Comparison of ENCODE assay signal across 9 cellular contexts in genomic region chr18:2963048-2963447, GRCh38. TPM values are rescaled to one million over a fixed set of nuclear protein-coding genes. Genes with fewer than 3 reads are reported as not detected.
DNase-seq lines count a peak whose midpoint lies in the region; ATAC-seq and TF ChIP-seq lines count a peak whose summit lies in the region.
"Had no signal": no experiment of that assay in that cellular context is flagged by ENCODE, and none has a peak within 500 bp of the region (broad histone marks: within the 10 kb centered on the region; RNA-seq: fewer than 3 reads in every experiment).

No MANE protein-coding gene starts in this region.

- no peak overlapping the region for H3K9ac ChIP-seq in colonic mucosa (ENCODE audit: low read depth in 2 of 2, low read length in 2 of 2)

- H3K4me1 ChIP-seq in left ventricle myocardium inferior (peaks cover 62% of the 10 kb centered on the region), colonic mucosa (no peaks in the 10 kb centered on the region), thymus (ENCODE audit: control insufficient read depth, insufficient read depth, low read length) (peaks cover 26% of the 10 kb centered on the region)
- H3K4me1 ChIP-seq: HAP-1 had no signal

- DNase-seq in left ventricle myocardium inferior (no peak), left cardiac atrium (no peak), colonic mucosa (no peak), NK-92 (lab: John Stamatoyannopoulos, UW; ENCODE audit: unreplicated experiment) (no peak), ecto neural progenitor cell (ENCODE audit: low spot score) (no peak)
- DNase-seq in activated CD4-positive, alpha-beta T cell treated with anti-CD3 and anti-CD28 coated beads for 48 hours: peak; percentile 63

- H3K27ac ChIP-seq in left ventricle myocardium inferior (replicated peaks) (peak overlapping the region; percentile 70), colonic mucosa (peak overlapping the region; percentile 2), thymus (ENCODE audit: low read depth) (peak overlapping the region; percentile 64)

- no peaks in the 10 kb centered on the region for H3K9me3 ChIP-seq in left ventricle myocardium inferior (replicated peaks)
- H3K9me3 ChIP-seq in colonic mucosa: no peaks in the 10 kb centered on the region
- no peaks in the 10 kb centered on the region for H3K9me3 ChIP-seq in thymus (ENCODE audit: control insufficient read depth)
- H3K9me3 ChIP-seq: HAP-1 had no signal

- TF ChIP-seq CTCF in left ventricle myocardium inferior (IDR thresholded peaks at IDR 0.05; ENCODE audit: borderline replicate concordance): no peak
- no peak for TF ChIP-seq CTCF in colonic mucosa (IDR thresholded peaks at IDR 0.05)

- intact Hi-C loops in left ventricle myocardium inferior (cut with micrococcal nuclease): no loop called here
- intact Hi-C loops in left cardiac atrium (cut with DNase I): no loop called here
- intact Hi-C loops in colonic mucosa (cut with DNase I): no loop called here

- H3K27me3 ChIP-seq in left ventricle myocardium inferior (ENCODE audit: low read depth) (no peaks in the 10 kb centered on the region), colonic mucosa (no peaks in the 10 kb centered on the region), thymus (ENCODE audit: control insufficient read depth, insufficient read depth) (no peaks in the 10 kb centered on the region)

- H3K4me3 ChIP-seq in left ventricle myocardium inferior (no peak overlapping the region), colonic mucosa (no peak overlapping the region), thymus (ENCODE audit: low read length) (no peak overlapping the region)
- H3K4me3 ChIP-seq: HAP-1 had no signal

- ATAC-seq in left cardiac atrium (no peak), HG02970 (IDR thresholded peaks at IDR 0.05; ENCODE audit: low FRiP score, unreplicated experiment) (no peak)

- H3K36me3 ChIP-seq in left ventricle myocardium inferior: no peaks in the 10 kb centered on the region
- no peaks in the 10 kb centered on the region for H3K36me3 ChIP-seq in colonic mucosa
- H3K36me3 ChIP-seq in thymus (ENCODE audit: control insufficient read depth, insufficient read depth): no peaks in the 10 kb centered on the region
- H3K36me3 ChIP-seq: HAP-1 had no signal

- 21% methylated on average over 3 of the region's 3 CpGs for WGBS in thymus

RNA-seq across cellular contexts. Expression of gene LPIN2, which starts 49.9 kb away (rescaled TPM):
- 8.2 TPM for total RNA-seq in left ventricle myocardium inferior
- total RNA-seq in left cardiac atrium: 10 to 100 TPM; 15.2 to 16.4 TPM
- total RNA-seq in colonic mucosa: 10 to 100 TPM; 23.6 to 59.0 TPM
- 11.1 TPM for polyA plus RNA-seq in thymus

Comparison
In these comparisons a context has a peak if more than half of its experiments do, and no peak if none do; other contexts are left out.
1. H3K27ac ChIP-seq: peak in every context shown above with its lines; median percentile 70 in left ventricle myocardium inferior; 64 in thymus; 2 in colonic mucosa.